Comparison of ENCODE assay signal across 28 cellular contexts in genomic region chr10:78738457-78738856, GRCh38.
DNase-seq lines count a peak whose midpoint lies in the region; ATAC-seq, FAIRE-seq and TF ChIP-seq lines count a peak whose summit lies in the region.
"Had no signal": no experiment of that assay in that cellular context is flagged by ENCODE, and none has a peak within 500 bp of the region (broad histone marks: within the 10 kb centered on the region; RNA-seq: fewer than 3 reads in every experiment).

No MANE protein-coding gene starts in this region.

- TF ChIP-seq POLR2A in HepG2 (IDR thresholded peaks at IDR 0.05; ENCODE audit: insufficient read depth in 1 of 2, low read depth in 2 of 2, low read length in 2 of 2) = no peak

- WGBS in liver = 84% methylated on average over 3 of the region's 3 CpGs
- WGBS in HepG2 (ENCODE audit: low lambda C conversion rate) = 33% methylated on average over 3 of the region's 3 CpGs
- WGBS in endodermal cell (ENCODE audit: insufficient coverage in 1 of 2, insufficient read length in 1 of 2), 2 experiments = 70 to 86% methylated on average over 3 of the region's 3 CpGs
- WGBS in mesendoderm (ENCODE audit: extremely low coverage, insufficient coverage, low lambda C conversion rate) = no CpG with 5 or more reads among the region's 3 CpGs

- H3K27ac ChIP-seq in liver (ENCODE audit: low read depth in 1 of 2, low read length in 2 of 2) = no peak overlapping the region
- H3K27ac ChIP-seq in HepG2 (ENCODE audit: extremely low read length, insufficient read depth, low read length) = no peak overlapping the region
- H3K27ac ChIP-seq in endodermal cell (ENCODE audit: low read depth, low read length) = no peak overlapping the region
- H3K27ac ChIP-seq in mesendoderm (ENCODE audit: low read depth, low read length) = no peak overlapping the region
- H3K27ac ChIP-seq: BLaER1 had no signal

- peaks cover 24% of the 10 kb centered on the region for H3K4me1 Mint-ChIP-seq in endodermal cell

- TF ChIP-seq CTCF in liver (IDR thresholded peaks at IDR 0.05; ENCODE audit: low read depth, low read length, missing input control) (no peak), HepG2 (CRISPR knock-in tag; IDR thresholded peaks at IDR 0.05) (no peak), endodermal cell (conservative IDR thresholded peaks at IDR 0.05) (no peak)

- no peak for ATAC-seq in HepG2
- no peak for ATAC-seq in HG02623 (IDR thresholded peaks at IDR 0.05; ENCODE audit: unreplicated experiment)
- ATAC-seq: GM12878 had no signal

- no peak overlapping the region for H3K9ac ChIP-seq in liver (ENCODE audit: low read depth in 1 of 2, low read length in 2 of 2)
- no peak overlapping the region for H3K9ac ChIP-seq in HepG2 (ENCODE audit: insufficient read depth, low read depth, low read length)
- no peak overlapping the region for H3K9ac ChIP-seq in endodermal cell (ENCODE audit: extremely low read depth, low read length, poor library complexity, severe bottlenecking)
- no peak overlapping the region for H3K9ac ChIP-seq in mesendoderm (ENCODE audit: low read length)
- H3K9ac ChIP-seq: BLaER1 had no signal

- no peak overlapping the region for H3K4me3 Mint-ChIP-seq in endodermal cell
- H3K4me3 Mint-ChIP-seq: CD14-positive monocyte; CD4-positive, alpha-beta memory T cell; CD4-positive, CD25-positive, alpha-beta regulatory T cell; CD8-positive, alpha-beta memory T cell had no signal

- H3K36me3 ChIP-seq in liver (ENCODE audit: control insufficient read depth in 4 of 4, insufficient read depth in 3 of 4, low read depth in 1 of 4, low read length in 3 of 4) (no peaks in the 10 kb centered on the region), HepG2 (replicated peaks in 1 of 2; ENCODE audit: control insufficient read depth in 1 of 2, insufficient read depth in 2 of 2, low read length in 2 of 2) (no peaks in the 10 kb centered on the region), endodermal cell (ENCODE audit: control insufficient read depth, insufficient read depth, low read length) (no peaks in the 10 kb centered on the region), mesendoderm (ENCODE audit: control insufficient read depth, insufficient read depth, low read length) (no peaks in the 10 kb centered on the region)
- H3K36me3 ChIP-seq: BE2C, BLaER1 had no signal

- H3K9me3 Mint-ChIP-seq in endodermal cell = peaks cover 5% of the 10 kb centered on the region
- H3K9me3 Mint-ChIP-seq: CD14-positive monocyte; CD4-positive, CD25-positive, alpha-beta regulatory T cell; CD8-positive, alpha-beta memory T cell had no signal

- H3K4me2 ChIP-seq in HepG2 (ENCODE audit: low read depth, low read length) (no peak overlapping the region), mesendoderm (ENCODE audit: low read length) (no peak overlapping the region)
- H3K4me2 ChIP-seq: BLaER1 had no signal

- no peak for TF ChIP-seq RAD21 in liver (IDR thresholded peaks at IDR 0.05)
- no peak for TF ChIP-seq RAD21 in HepG2 (CRISPR knock-in tag; IDR thresholded peaks at IDR 0.05)

- no peak overlapping the region for H2BK120ac ChIP-seq in mesendoderm (ENCODE audit: low read depth, low read length)

- peaks cover 93% of the 10 kb centered on the region for H3K27me3 Mint-ChIP-seq in endodermal cell (ENCODE audit: insufficient read depth)

- CTCF ChIA-PET in HepG2 (lab: Yijun Ruan, JAX; ENCODE audit: low intra/inter-chr PET ratio, low total read pairs) = no interaction called here

- H4K5ac ChIP-seq in mesendoderm (ENCODE audit: low read length) = no peak overlapping the region

- H4K8ac ChIP-seq in mesendoderm (ENCODE audit: low read depth, low read length) = no peak overlapping the region

- no peak overlapping the region for H3K27ac Mint-ChIP-seq in endodermal cell
- H3K27ac Mint-ChIP-seq: CD14-positive monocyte; CD4-positive, CD25-positive, alpha-beta regulatory T cell; CD8-positive, alpha-beta memory T cell had no signal

- H2BK15ac ChIP-seq in mesendoderm (replicated peaks; ENCODE audit: low read depth) = no peak overlapping the region

- no peak overlapping the region for H3K4me3 ChIP-seq in liver (ENCODE audit: low read depth in 1 of 3, low read length in 3 of 3)
- H3K4me3 ChIP-seq in HepG2 (replicated peaks in 1 of 3; ENCODE audit: insufficient read depth in 1 of 3, low read depth in 2 of 3, low read length in 3 of 3) = no peak overlapping the region
- H3K4me3 ChIP-seq in endodermal cell (ENCODE audit: low read length) = no peak overlapping the region
- no peak overlapping the region for H3K4me3 ChIP-seq in mesendoderm (ENCODE audit: low read length)
- H3K4me3 ChIP-seq: BLaER1, GM12878 had no signal

- H3K79me2 ChIP-seq in HepG2 (ENCODE audit: insufficient read depth, low read length) (no peaks in the 10 kb centered on the region), mesendoderm (ENCODE audit: control insufficient read depth, insufficient read depth, low read length) (no peaks in the 10 kb centered on the region)

- TF ChIP-seq EP300 in HepG2 (IDR thresholded peaks at IDR 0.05; ENCODE audit: low read depth in 2 of 2, low read length in 2 of 2) = no peak
- no peak for TF ChIP-seq EP300 in HepG2 (CRISPR knock-in tag; IDR thresholded peaks at IDR 0.05; ENCODE audit: borderline replicate concordance)

- no peak for FAIRE-seq in HepG2 (lab: Jason Lieb, UNC)
- FAIRE-seq: A204.1, GM12878, GM12892, GM18507 had no signal

- H3K56ac ChIP-seq in mesendoderm (ENCODE audit: low read length) = no peak overlapping the region

- H2AK5ac ChIP-seq in mesendoderm (ENCODE audit: low read length) = no peak overlapping the region

- H3K9me3 ChIP-seq in liver (ENCODE audit: control insufficient read depth in 4 of 4, low read length in 3 of 4) (no peaks in the 10 kb centered on the region), HepG2 (ENCODE audit: low read length) (no peaks in the 10 kb centered on the region), endodermal cell (ENCODE audit: control insufficient read depth, low read length) (peaks cover 5% of the 10 kb centered on the region)
- H3K9me3 ChIP-seq: BE2C, BLaER1 had no signal

- H2BK5ac ChIP-seq in mesendoderm (ENCODE audit: low read length) = no peak overlapping the region

- H3K18ac ChIP-seq in mesendoderm (ENCODE audit: low read length) = no peak overlapping the region

- H3K36me3 Mint-ChIP-seq in endodermal cell (ENCODE audit: low read depth) = no peaks in the 10 kb centered on the region
- H3K36me3 Mint-ChIP-seq: CD14-positive monocyte; CD4-positive, alpha-beta memory T cell; CD4-positive, CD25-positive, alpha-beta regulatory T cell; CD8-positive, alpha-beta memory T cell had no signal

- peaks cover 6 to 30% (median 25%) of the 10 kb centered on the region in 4 donors for H3K4me1 ChIP-seq in liver (ENCODE audit: control insufficient read depth in 4 of 4, insufficient read depth in 4 of 4, low read length in 3 of 4)
- H3K4me1 ChIP-seq in HepG2 (ENCODE audit: insufficient read depth, low read length) = peaks cover 24% of the 10 kb centered on the region
- peaks cover 12% of the 10 kb centered on the region for H3K4me1 ChIP-seq in endodermal cell (ENCODE audit: control insufficient read depth, insufficient read depth, low read length)
- H3K4me1 ChIP-seq in mesendoderm (ENCODE audit: control insufficient read depth, low read depth, low read length) = peaks cover 5% of the 10 kb centered on the region

- H3K4ac ChIP-seq in mesendoderm (ENCODE audit: low read depth, low read length) = no peak overlapping the region

- POLR2A ChIA-PET in HepG2 (lab: Yijun Ruan, JAX) = no interaction called here

- intact Hi-C loops in HepG2 (cut with micrococcal nuclease; ENCODE audit: unreplicated experiment) = no loop called here

- in situ Hi-C loops in HepG2 (cut with HindIII; ENCODE audit: extremely low pct_ligation_motif_present, low pct_unique_long_range_greater_than_20kb) = no loop called here

- no TSS peak for BruUV-seq in HepG2 (replicated peaks; lab: Mats Ljungman, UMichigan)

- no peak overlapping the region for H2AFZ ChIP-seq in HepG2 (ENCODE audit: low read length)

- no peaks in the 10 kb centered on the region for H3K79me1 ChIP-seq in mesendoderm (ENCODE audit: low read length)

- no peaks in the 10 kb centered on the region for H4K20me1 ChIP-seq in HepG2 (ENCODE audit: insufficient read depth, low read length)

- H3K27me3 ChIP-seq in liver (ENCODE audit: control insufficient read depth in 4 of 4, insufficient read depth in 4 of 4, low read length in 3 of 4) (no peaks in the 10 kb centered on the region), HepG2 (ENCODE audit: control insufficient read depth in 1 of 2, insufficient read depth in 2 of 2, low read length in 2 of 2) (no peaks in the 10 kb centered on the region; a peak in 1 of 5 replicates), endodermal cell (ENCODE audit: control insufficient read depth, insufficient read depth, low read length, poor library complexity, severe bottlenecking) (peaks cover 86% of the 10 kb centered on the region), mesendoderm (ENCODE audit: insufficient read depth, low read length, poor library complexity) (no peaks in the 10 kb centered on the region)
- H3K27me3 ChIP-seq: BE2C had no signal

- H3K23ac ChIP-seq in mesendoderm (ENCODE audit: low read length) = no peak overlapping the region

- DNase-seq in HepG2 (ENCODE audit: low spot score) (no peak), endodermal cell (peak; percentile 73), mesendoderm (peak; percentile 88), NCI-H1930 (lab: John Stamatoyannopoulos, UW) (no peak), MV-4-11 (lab: John Stamatoyannopoulos, UW) (no peak)
- DNase-seq: 8988T; ACHN; BE2C; C1 segment of cervical spinal cord; CD4-positive, alpha-beta memory T cell; CD4-positive, CD25-positive, alpha-beta regulatory T cell; CD8-positive, alpha-beta memory T cell; COR-L47; DMS 273 treated with DMSO at 0.1 percent for 48 hours; DMS153; DMS53; DMS79; DND-41; EL; GDM1 had no signal

TF ChIP-seq in liver, 16 proteins besides CTCF, POLR2A, EP300 and RAD21:
- TF ChIP-seq NR2F2 (IDR thresholded peaks at IDR 0.05) (peak; percentile 74), HNF4A (conservative IDR thresholded peaks at IDR 0.05) (no peak)

TF ChIP-seq in HepG2, 621 proteins besides CTCF, POLR2A, EP300 and RAD21 (continues in another document):
- TF ChIP-seq ZFP36 (IDR thresholded peaks at IDR 0.05; ENCODE audit: borderline replicate concordance, low read depth, low read length, partially characterized antibody) (no peak), HCFC1 (IDR thresholded peaks at IDR 0.05; ENCODE audit: low read depth, low read length) (no peak)
- TF ChIP-seq, protein P1, sequence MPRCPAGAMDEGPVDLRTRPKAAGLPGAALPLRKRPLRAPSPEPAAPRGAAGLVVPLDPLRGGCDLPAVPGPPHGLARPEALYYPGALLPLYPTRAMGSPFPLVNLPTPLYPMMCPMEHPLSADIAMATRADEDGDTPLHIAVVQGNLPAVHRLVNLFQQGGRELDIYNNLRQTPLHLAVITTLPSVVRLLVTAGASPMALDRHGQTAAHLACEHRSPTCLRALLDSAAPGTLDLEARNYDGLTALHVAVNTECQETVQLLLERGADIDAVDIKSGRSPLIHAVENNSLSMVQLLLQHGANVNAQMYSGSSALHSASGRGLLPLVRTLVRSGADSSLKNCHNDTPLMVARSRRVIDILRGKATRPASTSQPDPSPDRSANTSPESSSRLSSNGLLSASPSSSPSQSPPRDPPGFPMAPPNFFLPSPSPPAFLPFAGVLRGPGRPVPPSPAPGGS (CRISPR knock-in tag; IDR thresholded peaks at IDR 0.05) = no peak

Comparison
In these comparisons a context has a peak if more than half of its experiments do, and no peak if none do; other contexts are left out.
1. DNase-seq: peak in endodermal cell (single experiment) and mesendoderm (single experiment); none in HepG2 (single experiment), NCI-H1930 (0 of 2) and MV-4-11 (single experiment).